ENCODE assay signal across 8 cellular contexts in genomic region chr15:55897560-55898336, GRCh38.
DNase-seq lines count a peak whose midpoint lies in the region; ATAC-seq and TF ChIP-seq lines count a peak whose summit lies in the region.

No MANE protein-coding gene starts in this region.

- H3K79me2 ChIP-seq in DND-41 (ENCODE audit: insufficient read depth, low read length): no peaks in the 10 kb centered on the region

- H3K4me1 ChIP-seq in DND-41 (ENCODE audit: insufficient read depth, low read length) (peaks cover 17% of the 10 kb centered on the region), Peyer's patch (no peaks in the 10 kb centered on the region)

- H3K4me3 ChIP-seq in DND-41 (ENCODE audit: low read depth in 1 of 2, low read length in 2 of 2) (no peak overlapping the region), Peyer's patch (no peak overlapping the region)

- H3K4me1 Mint-ChIP-seq in nephron progenitor cell: peaks cover 7% of the 10 kb centered on the region

- H3K4me3 Mint-ChIP-seq in nephron progenitor cell: peak overlapping the region; percentile 51

- no peak overlapping the region for H3K4me2 ChIP-seq in DND-41 (ENCODE audit: insufficient read depth, low read length)

- H4K20me1 ChIP-seq in DND-41 (ENCODE audit: insufficient read depth, low read length): no peaks in the 10 kb centered on the region

- DNase-seq in DND-41: peak; percentile 21
- DNase-seq in Peyer's patch: peak in 1 of 3 donors; percentile 64
- peak; percentile 65 for DNase-seq in nephron progenitor cell
- no peak for DNase-seq in activated naive CD4-positive, alpha-beta T cell treated with Interleukin-2 at 50 U/mL for 16 hours

- H3K9ac ChIP-seq in DND-41 (ENCODE audit: low read depth, low read length): no peak overlapping the region

- H3K9me3 ChIP-seq in DND-41 (ENCODE audit: insufficient read depth, low read length, severe bottlenecking) (no peaks in the 10 kb centered on the region), Peyer's patch (no peaks in the 10 kb centered on the region)

- H3K27ac ChIP-seq in DND-41 (ENCODE audit: low read length) (no peak overlapping the region), Peyer's patch (peak overlapping the region in 1 of 4 donors; percentile 23)

- no peaks in the 10 kb centered on the region for H3K36me3 Mint-ChIP-seq in nephron progenitor cell (ENCODE audit: low read depth)

- H3K27me3 ChIP-seq in DND-41 (ENCODE audit: insufficient read depth, low read length, poor library complexity) (no peaks in the 10 kb centered on the region), Peyer's patch (no peaks in the 10 kb centered on the region)

- H3K27me3 Mint-ChIP-seq in nephron progenitor cell (ENCODE audit: low read depth, poor library complexity): peaks cover 4% of the 10 kb centered on the region

- H2AFZ ChIP-seq in DND-41 (ENCODE audit: low read depth, low read length): no peak overlapping the region

- peak; percentile 68; the same call in 2 of the 3 replicates for ATAC-seq in DND-41 (ENCODE audit: insufficient read depth, low read depth)
- peak; percentile 53 for ATAC-seq in HG02588 (IDR thresholded peaks at IDR 0.05; ENCODE audit: unreplicated experiment)
- peak; percentile 83 for ATAC-seq in esophagus mucosa
- ATAC-seq in HG02642 (IDR thresholded peaks at IDR 0.05; ENCODE audit: poor library complexity, unreplicated experiment): no peak
- ATAC-seq in HG02981 (IDR thresholded peaks at IDR 0.05; ENCODE audit: unreplicated experiment): no peak

- TF ChIP-seq CTCF in DND-41 (IDR thresholded peaks at IDR 0.05; ENCODE audit: borderline replicate concordance, extremely low read depth, low read length, poor library complexity, severe bottlenecking) (peak; percentile 81), Peyer's patch (IDR thresholded peaks at IDR 0.05) (peak; percentile 23 to 70 (median 55)), nephron progenitor cell (IDR thresholded peaks at IDR 0.05) (peak; percentile 87)

- no peaks in the 10 kb centered on the region for H3K36me3 ChIP-seq in DND-41 (ENCODE audit: insufficient read depth, low read length)
- H3K36me3 ChIP-seq in Peyer's patch: no peaks in the 10 kb centered on the region

- peak overlapping the region; percentile 17 for H3K27ac Mint-ChIP-seq in nephron progenitor cell

- no peaks in the 10 kb centered on the region for H3K9me3 Mint-ChIP-seq in nephron progenitor cell

- TF ChIP-seq POLR2A in Peyer's patch (IDR thresholded peaks at IDR 0.05): no peak

Comparison
In these comparisons a context has a peak if more than half of its experiments do, and no peak if none do; other contexts are left out.
1. ATAC-seq: peak in DND-41 (single experiment), HG02588 (single experiment) and esophagus mucosa (single experiment); none in HG02642 (single experiment) and HG02981 (single experiment).
2. Peak in every context shown above with its lines, with median percentiles within 50 percentile points of each other: CTCF ChIP-seq.